In the genomic region with DNA sequence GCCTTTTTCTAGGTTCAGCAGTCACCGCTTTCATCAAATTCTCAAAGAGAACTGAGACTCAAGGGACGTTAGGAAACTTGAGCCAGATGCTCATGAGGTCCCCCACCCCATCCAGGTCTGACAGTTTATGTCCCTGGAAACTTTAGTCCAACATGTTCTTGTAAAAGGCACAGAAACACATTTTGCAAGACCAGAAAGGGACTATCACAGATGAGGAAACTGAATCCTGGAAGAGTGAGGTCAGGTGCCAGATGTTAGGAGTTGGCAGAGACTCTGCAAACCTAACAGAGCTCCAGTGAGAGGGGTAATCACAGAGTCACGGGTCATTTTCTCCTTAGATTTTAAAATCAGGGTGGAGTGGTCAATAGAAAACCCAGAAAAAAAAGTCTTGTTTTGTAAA, we compare ENCODE assay signal across 23 cellular contexts.
"Had no signal": no experiment of that assay in that cellular context is flagged by ENCODE, and none has a peak within 500 bp of the region (broad histone marks: within the 10 kb centered on the region; RNA-seq: fewer than 3 reads in every experiment).

No MANE protein-coding gene starts in this region.

- H3K36me3 ChIP-seq: colonic mucosa, left lung, transverse colon, vagina had no signal

- H3K27me3 ChIP-seq: body of pancreas, colonic mucosa, left lung, transverse colon, vagina had no signal

- H3K4me3 ChIP-seq: body of pancreas, colonic mucosa, left lung, mucosa of descending colon, skin epidermis, transverse colon, vagina had no signal

- H3K27ac ChIP-seq: body of pancreas, colonic mucosa, epithelial cell of prostate, left lung, transverse colon, vagina had no signal

- H3K4me1 ChIP-seq: body of pancreas, colonic mucosa, left lung, transverse colon had no signal

- H3K9me3 ChIP-seq: body of pancreas, colonic mucosa, left lung, mucosa of descending colon, transverse colon, vagina had no signal

- DNase-seq: activated CD4-positive, alpha-beta T cell treated with anti-CD3 and anti-CD28 coated beads, Interleukin-2, amount 10 ng/mL, durations not matched to agents 24 days and 14 days; activated CD4-positive, CD25-positive, alpha-beta regulatory T cell; activated CD8-positive, alpha-beta T cell treated with anti-CD3 and anti-CD28 coated beads for 36 hours; activated naive CD4-positive, alpha-beta T cell treated with Interleukin-2 at 50 U/mL for 16 hours; activated naive CD8-positive, alpha-beta T cell treated with anti-CD3 and anti-CD28 coated beads, Interleukin-2, amount 10 ng/mL, durations not matched to agents 7 days and 5 days; activated T-cell treated with anti-CD3 and anti-CD28 coated beads, Interleukin-2, amount 50 U/mL, for 24 hours; body of pancreas; central memory CD4-positive, alpha-beta T cell; colonic mucosa; endodermal cell; glutamatergic neuron; hippocampal formation; islet precursor cell; left lung; mucosa of descending colon; naive B cell; stimulated activated naive CD8-positive, alpha-beta T cell treated with anti-CD3 and anti-CD28 coated beads, Interleukin-15, Interleukin-2, amounts not matched to agents 100 U/mL and 50 U/mL, for 24 hours; substantia nigra; T-cell; transverse colon had no signal

- ATAC-seq: activated CD8-positive, alpha-beta T cell treated with anti-CD3 and anti-CD28 coated beads for 36 hours; body of pancreas; left lung; mucosa of descending colon; stimulated activated naive CD8-positive, alpha-beta T cell treated with anti-CD3 and anti-CD28 coated beads, Interleukin-15, Interleukin-2, amounts not matched to agents 100 U/mL and 50 U/mL, for 24 hours; T-cell had no signal
